12 cellular contexts compared by ENCODE assay signal in the genomic region with DNA sequence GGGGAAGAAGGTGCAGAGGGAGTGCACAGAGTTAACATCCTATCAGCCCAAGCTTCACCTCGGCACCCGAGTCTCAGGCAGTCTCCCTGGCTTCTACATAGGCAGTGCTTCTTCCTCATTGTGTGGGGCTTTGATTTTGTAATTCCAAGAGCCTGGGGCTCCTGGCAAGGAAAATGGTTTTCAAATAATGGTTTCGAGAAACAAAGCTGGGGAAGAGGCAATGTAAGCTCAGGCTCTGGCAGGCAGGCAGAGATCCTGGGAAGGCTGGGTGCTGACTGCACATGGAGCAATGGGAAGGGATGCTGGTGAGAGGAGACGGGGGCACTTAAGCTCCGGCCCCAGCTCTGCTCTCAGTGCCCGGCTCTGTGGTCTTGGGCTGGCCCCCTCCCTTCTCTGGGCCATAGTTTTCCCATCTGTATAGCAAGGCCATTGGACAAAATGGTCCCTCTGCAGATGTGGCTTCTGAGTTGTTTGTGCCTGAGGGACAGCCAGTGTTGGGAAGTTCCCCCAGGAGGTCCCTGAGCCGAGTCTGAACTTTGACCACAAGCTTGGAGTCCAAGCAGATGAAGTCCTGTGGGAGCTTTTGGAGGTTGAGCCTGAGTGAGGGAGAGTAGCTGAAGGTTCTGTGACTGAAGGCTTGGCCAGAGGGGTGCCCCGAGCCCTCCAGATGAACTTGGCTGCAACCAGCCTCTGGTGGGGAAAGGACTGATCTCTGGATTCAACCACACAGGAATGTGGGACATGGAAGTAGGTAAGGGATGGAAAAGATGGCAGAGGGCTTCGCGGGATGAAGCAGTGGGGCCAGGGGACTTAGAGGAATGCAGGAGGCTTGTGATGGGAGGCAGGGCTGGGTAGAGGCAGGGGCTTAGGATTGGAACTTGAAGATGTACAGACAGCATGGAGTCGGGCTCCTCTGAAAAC. TPM values are rescaled to one million over a fixed set of nuclear protein-coding genes. Genes with fewer than 3 reads are reported as not detected.
DNase-seq lines count a peak whose midpoint lies in the region; ATAC-seq and TF ChIP-seq lines count a peak whose summit lies in the region.
"Had no signal": no experiment of that assay in that cellular context is flagged by ENCODE, and none has a peak within 500 bp of the region (broad histone marks: within the 10 kb centered on the region; RNA-seq: fewer than 3 reads in every experiment).

No MANE protein-coding gene starts in this region.

- H3K36me3 ChIP-seq in SK-N-MC (ENCODE audit: insufficient read depth, low read length): no peaks in the 10 kb centered on the region
- H3K36me3 ChIP-seq in mucosa of stomach (ENCODE audit: control insufficient read depth, insufficient read depth, low read length): no peaks in the 10 kb centered on the region
- H3K36me3 ChIP-seq in tibial artery: peaks cover 52 to 54% (median 54%) of the 10 kb centered on the region in 3 donors

- H3K4me1 ChIP-seq in mucosa of stomach (ENCODE audit: control insufficient read depth, insufficient read depth, low read length) (peaks cover 13% of the 10 kb centered on the region), tibial artery (peaks cover 0 to 42% (median 31%) of the 10 kb centered on the region in 4 donors)

- no peak for TF ChIP-seq CTCF in tibial artery (IDR thresholded peaks at IDR 0.05)

- no peak overlapping the region for H3K27ac Mint-ChIP-seq in activated naive CD8-positive, alpha-beta T cell treated with anti-CD3 and anti-CD28 coated beads for 36 hours
- H3K27ac Mint-ChIP-seq: T-helper 2 cell treated with Interferon-gamma antibody and Interleukin-4, amounts not matched to agents 5 μg/mL and 100 μg/mL, for 36 hours had no signal

- H3K27me3 Mint-ChIP-seq in activated naive CD8-positive, alpha-beta T cell treated with anti-CD3 and anti-CD28 coated beads for 36 hours: no peaks in the 10 kb centered on the region

- H3K9me3 Mint-ChIP-seq in activated naive CD8-positive, alpha-beta T cell treated with anti-CD3 and anti-CD28 coated beads for 36 hours: no peaks in the 10 kb centered on the region
- H3K9me3 Mint-ChIP-seq: T-helper 2 cell treated with Interferon-gamma antibody and Interleukin-4, amounts not matched to agents 5 μg/mL and 100 μg/mL, for 36 hours had no signal

- H3K4me1 Mint-ChIP-seq in activated naive CD8-positive, alpha-beta T cell treated with anti-CD3 and anti-CD28 coated beads for 36 hours: no peaks in the 10 kb centered on the region

- H3K27ac ChIP-seq in SK-N-MC (peak overlapping the region; percentile 85; the same call in 1 of the 2 replicates), tibial artery (peak overlapping the region; percentile 90 to 98)

- ATAC-seq in HG02623 (IDR thresholded peaks at IDR 0.05; ENCODE audit: unreplicated experiment) (no peak), GM21576 (IDR thresholded peaks at IDR 0.05; ENCODE audit: unreplicated experiment) (no peak)

- H3K27me3 ChIP-seq in mucosa of stomach (ENCODE audit: control insufficient read depth, insufficient read depth, low read length) (no peaks in the 10 kb centered on the region), tibial artery (no peaks in the 10 kb centered on the region)

- intact Hi-C loops in tibial artery (cut with DNase I; ENCODE audit: low total_unique reads): loop anchor here (2.0 kb wide), 1 partner anchor 25 kb away; no protein-coding TSS in a partner anchor

- H3K9ac ChIP-seq in SK-N-MC (ENCODE audit: insufficient read length) (peak overlapping the region; percentile 80), mucosa of stomach (ENCODE audit: low read length) (peak overlapping the region; percentile 79)

- no peaks in the 10 kb centered on the region for H3K36me3 Mint-ChIP-seq in activated naive CD8-positive, alpha-beta T cell treated with anti-CD3 and anti-CD28 coated beads for 36 hours

- H3K9me3 ChIP-seq in SK-N-MC (ENCODE audit: low read depth, low read length) (no peaks in the 10 kb centered on the region), mucosa of stomach (ENCODE audit: control insufficient read depth, low read length) (no peaks in the 10 kb centered on the region), tibial artery (no peaks in the 10 kb centered on the region)

- no peak for DNase-seq in SK-N-MC (ENCODE audit: low read depth, low spot score)
- DNase-seq in fibroblast of gingiva (ENCODE audit: low read depth): peak; percentile 64
- DNase-seq in tibial artery: peak in 1 of 2 donors; percentile 60
- DNase-seq in central memory CD4-positive, alpha-beta T cell: no peak
- no peak for DNase-seq in activated naive CD8-positive, alpha-beta T cell treated with anti-CD3 and anti-CD28 coated beads for 36 hours
- DNase-seq: DMS153; stimulated activated CD4-positive, alpha-beta T cell treated with anti-CD3 and anti-CD28 coated beads, Interleukin-4, amount 100 ng/mL, for 4 hours had no signal

- no peak overlapping the region for H3K4me3 Mint-ChIP-seq in activated naive CD8-positive, alpha-beta T cell treated with anti-CD3 and anti-CD28 coated beads for 36 hours
- H3K4me3 Mint-ChIP-seq: T-helper 2 cell treated with Interferon-gamma antibody and Interleukin-4, amounts not matched to agents 5 μg/mL and 100 μg/mL, for 36 hours had no signal

- H3K4me3 ChIP-seq in SK-N-MC: peak overlapping the region; percentile 83
- H3K4me3 ChIP-seq in mucosa of stomach (ENCODE audit: low read length): peak overlapping the region; percentile 15
- H3K4me3 ChIP-seq in tibial artery: peak overlapping the region; percentile 66 to 94

RNA-seq across cellular contexts. Expression of a gene that starts 28.5 kb away (rescaled TPM):
- total RNA-seq in activated naive CD8-positive, alpha-beta T cell treated with anti-CD3 and anti-CD28 coated beads for 36 hours: not detected
- total RNA-seq: glomerular endothelial cell had no signal

RNA-seq across cellular contexts. Expression of a gene that starts 49.7 kb away (rescaled TPM):
- 10 to 100 TPM; 17.2 to 18.2 TPM for total RNA-seq in activated naive CD8-positive, alpha-beta T cell treated with anti-CD3 and anti-CD28 coated beads for 36 hours

Comparison
In these comparisons a context has a peak if more than half of its experiments do, and no peak if none do; other contexts are left out.
1. H3K4me3 ChIP-seq: peak in every context shown above with its lines; median percentile 83 in SK-N-MC; 80 in tibial artery; 15 in mucosa of stomach.